In the genomic region with DNA sequence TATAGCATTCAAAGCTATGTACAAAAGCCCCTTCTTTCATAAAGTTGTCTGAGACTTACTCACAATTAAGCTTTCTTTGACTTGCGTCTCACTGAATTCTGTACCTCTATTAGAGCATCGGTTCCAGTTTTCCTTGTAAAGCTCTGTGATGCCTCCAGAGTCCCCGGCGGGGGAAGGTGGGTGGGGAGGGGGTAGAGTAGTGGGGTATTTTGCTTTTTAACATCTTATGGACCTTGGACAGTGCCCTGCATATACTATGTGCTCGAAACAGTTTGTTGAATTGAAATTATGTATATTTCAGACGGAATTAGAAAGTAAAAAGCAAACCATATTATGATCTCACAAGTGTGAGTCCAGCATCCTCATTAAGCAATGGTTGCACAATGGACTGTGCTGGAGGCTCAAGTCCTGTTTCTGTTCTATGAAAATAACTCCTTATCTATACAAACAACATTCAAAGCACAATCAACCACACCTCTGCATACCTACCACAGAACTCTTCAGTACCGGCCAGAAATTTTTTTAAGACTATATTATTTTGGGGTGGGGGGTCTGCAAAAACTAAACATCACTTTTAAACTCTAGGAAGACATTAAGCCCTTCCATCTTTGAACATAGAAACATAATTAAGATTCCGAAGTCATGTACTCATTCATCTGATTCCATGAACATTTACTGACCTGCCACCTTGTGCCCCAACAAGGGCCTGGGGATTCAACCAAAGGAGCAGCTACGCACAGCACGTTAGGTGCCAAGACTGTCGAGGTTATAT, we compare ENCODE assay signal across 8 cellular contexts. TPM values are rescaled to one million over a fixed set of nuclear protein-coding genes. Genes with fewer than 3 reads are reported as not detected.
A peak's percentile ranks its signal among the peaks of the same experiment; 100 is the strongest.
DNase-seq lines count a peak whose midpoint lies in the region; ATAC-seq and TF ChIP-seq lines count a peak whose summit lies in the region.

No MANE protein-coding gene starts in this region.

- H3K9me3 ChIP-seq in ascending aorta, result no peaks in the 10 kb centered on the region
- no peaks in the 10 kb centered on the region for H3K9me3 ChIP-seq in uterus

- intact Hi-C loops in ascending aorta (cut with DNase I) (loop anchor here (10.0 kb wide), 2 partner anchors 478 to 698 kb away; a partner anchor contains a TSS), uterus (cut with DNase I; ENCODE audit: low total_unique reads) (no loop called here)

- peaks cover 8% of the 10 kb centered on the region for H3K9me3 Mint-ChIP-seq in activated naive CD8-positive, alpha-beta T cell treated with anti-CD3 and anti-CD28 coated beads, Interleukin-2, amount 50 U/mL, for 24 hours
- peaks cover 5% of the 10 kb centered on the region for H3K9me3 Mint-ChIP-seq in activated naive CD8-positive, alpha-beta T cell treated with anti-CD3 and anti-CD28 coated beads for 36 hours

- no peaks in the 10 kb centered on the region for H3K27me3 Mint-ChIP-seq in activated naive CD8-positive, alpha-beta T cell treated with anti-CD3 and anti-CD28 coated beads, Interleukin-2, amount 50 U/mL, for 24 hours
- no peaks in the 10 kb centered on the region for H3K27me3 Mint-ChIP-seq in activated naive CD8-positive, alpha-beta T cell treated with anti-CD3 and anti-CD28 coated beads for 36 hours

- H3K27ac ChIP-seq in ascending aorta, result peak overlapping the region; percentile 91 to 93
- H3K27ac ChIP-seq in layer of hippocampus (ENCODE audit: low read depth, low read length), result peak overlapping the region; percentile 94
- peak overlapping the region; percentile 85 to 90 for H3K27ac ChIP-seq in uterus

- H3K36me3 Mint-ChIP-seq in activated naive CD8-positive, alpha-beta T cell treated with anti-CD3 and anti-CD28 coated beads, Interleukin-2, amount 50 U/mL, for 24 hours (ENCODE audit: low read depth), result peaks cover 35% of the 10 kb centered on the region
- H3K36me3 Mint-ChIP-seq in activated naive CD8-positive, alpha-beta T cell treated with anti-CD3 and anti-CD28 coated beads for 36 hours, result peaks cover 38% of the 10 kb centered on the region

- TF ChIP-seq CTCF in ascending aorta (IDR thresholded peaks at IDR 0.05) (no peak), uterus (IDR thresholded peaks at IDR 0.05) (no peak)

- no peak overlapping the region for H3K27ac Mint-ChIP-seq in activated naive CD8-positive, alpha-beta T cell treated with anti-CD3 and anti-CD28 coated beads, Interleukin-2, amount 50 U/mL, for 24 hours
- no peak overlapping the region for H3K27ac Mint-ChIP-seq in activated naive CD8-positive, alpha-beta T cell treated with anti-CD3 and anti-CD28 coated beads for 36 hours

- DNase-seq in activated naive CD8-positive, alpha-beta T cell treated with anti-CD3 and anti-CD28 coated beads, Interleukin-2, amount 50 U/mL, for 24 hours, result no peak
- no peak for DNase-seq in activated naive CD8-positive, alpha-beta T cell treated with anti-CD3 and anti-CD28 coated beads for 36 hours
- DNase-seq in ascending aorta (ENCODE audit: low spot score in 2 of 2), result no peak
- DNase-seq in uterus, result peak in 1 of 2 donors; percentile 23
- no peak for DNase-seq in NCI-H2196 treated with DMSO at 0.1 percent for 48 hours (lab: John Stamatoyannopoulos, UW; ENCODE audit: unreplicated experiment)
- DNase-seq in NCI-H1417 treated with DMSO at 0.1 percent for 48 hours (lab: John Stamatoyannopoulos, UW), result no peak

- peaks cover 3 to 14% of the 10 kb centered on the region in 2 donors for H3K4me1 ChIP-seq in ascending aorta
- peaks cover 0 to 3% of the 10 kb centered on the region in 2 donors for H3K4me1 ChIP-seq in uterus

- H3K4me3 ChIP-seq in ascending aorta (peak overlapping the region; percentile 84 to 93), uterus (peak overlapping the region; percentile 70 to 92)

- H3K27me3 ChIP-seq in ascending aorta, result no peaks in the 10 kb centered on the region
- H3K27me3 ChIP-seq in layer of hippocampus (ENCODE audit: control insufficient read depth, insufficient read depth, low read length), result no peaks in the 10 kb centered on the region
- no peaks in the 10 kb centered on the region for H3K27me3 ChIP-seq in uterus

- no peak overlapping the region for H3K4me3 Mint-ChIP-seq in activated naive CD8-positive, alpha-beta T cell treated with anti-CD3 and anti-CD28 coated beads, Interleukin-2, amount 50 U/mL, for 24 hours
- H3K4me3 Mint-ChIP-seq in activated naive CD8-positive, alpha-beta T cell treated with anti-CD3 and anti-CD28 coated beads for 36 hours, result no peak overlapping the region

- ATAC-seq in activated naive CD8-positive, alpha-beta T cell treated with anti-CD3 and anti-CD28 coated beads, Interleukin-2, amount 50 U/mL, for 24 hours, result peak; percentile 3
- ATAC-seq in HG02642 (IDR thresholded peaks at IDR 0.05; ENCODE audit: poor library complexity, unreplicated experiment), result no peak

- H3K4me1 Mint-ChIP-seq in activated naive CD8-positive, alpha-beta T cell treated with anti-CD3 and anti-CD28 coated beads, Interleukin-2, amount 50 U/mL, for 24 hours, result peaks cover 43% of the 10 kb centered on the region
- peaks cover 34% of the 10 kb centered on the region for H3K4me1 Mint-ChIP-seq in activated naive CD8-positive, alpha-beta T cell treated with anti-CD3 and anti-CD28 coated beads for 36 hours

- no peak for TF ChIP-seq POLR2A in uterus (IDR thresholded peaks at IDR 0.05)

- H3K36me3 ChIP-seq in ascending aorta (peaks cover 0 to 11% of the 10 kb centered on the region in 2 donors), uterus (no peaks in the 10 kb centered on the region)

RNA-seq across cellular contexts. Expression of a gene that starts 0.9 kb away (rescaled TPM):
- 100 to 1,000 TPM; 383 to 389 TPM for total RNA-seq in activated naive CD8-positive, alpha-beta T cell treated with anti-CD3 and anti-CD28 coated beads for 36 hours
- total RNA-seq in ascending aorta, result 13.0 TPM
- total RNA-seq in uterus, result 10 to 100 TPM; 20.7 to 83.0 (median 56.1) TPM

Comparison
In these comparisons a context has a peak if more than half of its experiments do, and no peak if none do; other contexts are left out.
1. RNA of a gene that starts 0.9 kb away (total RNA-seq): 383 to 389 TPM in activated naive CD8-positive, alpha-beta T cell treated with anti-CD3 and anti-CD28 coated beads for 36 hours; 20.7 to 83.0 TPM in uterus and 13.0 TPM in ascending aorta (single experiment); every median in the first group is over 4 times any median in the second.
2. Peak in every context shown above with its lines, with median percentiles within 50 percentile points of each other: H3K27ac ChIP-seq.